Comparison of ENCODE assay signal across 28 cellular contexts in the genomic region with DNA sequence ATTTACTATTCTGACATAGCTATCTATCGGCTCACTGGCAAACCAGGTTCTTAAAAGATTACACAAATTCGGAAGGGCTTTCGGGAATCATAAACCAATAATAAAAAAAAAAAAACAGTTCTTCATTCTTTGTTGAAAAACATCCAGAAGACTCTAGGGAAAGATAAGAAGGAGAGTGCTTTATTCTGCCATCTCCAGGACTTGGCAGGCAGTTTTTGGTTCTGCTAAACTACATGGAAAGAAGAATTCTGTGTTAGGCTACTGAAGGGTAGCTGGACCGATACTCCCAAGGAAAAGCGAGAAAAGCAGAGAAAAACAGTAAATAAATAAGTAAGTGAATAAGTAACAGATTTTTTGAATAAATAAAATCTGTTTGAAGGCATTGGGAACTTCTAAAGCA.
"Had no signal": no experiment of that assay in that cellular context is flagged by ENCODE, and none has a peak within 500 bp of the region (broad histone marks: within the 10 kb centered on the region; RNA-seq: fewer than 3 reads in every experiment).

No MANE protein-coding gene starts in this region.

- ATAC-seq: left colon; left lung; lower lobe of right lung; mucosa of descending colon; naive thymus-derived CD4-positive, alpha-beta T cell; pancreas; right cardiac atrium; stimulated activated effector memory CD8-positive, alpha-beta T cell treated with anti-CD3 and anti-CD28 coated beads, Interleukin-12 subunit alpha, Interleukin-12 subunit beta, amount 100 ng/mL, for 72 hours; stimulated activated naive CD8-positive, alpha-beta T cell treated with anti-CD3 and anti-CD28 coated beads, Interleukin-15, amount 100 ng/mL, for 72 hours had no signal

- H3K27me3 ChIP-seq: left lung, pancreas, sigmoid colon, spleen, thyroid gland, transverse colon, upper lobe of left lung, vagina had no signal

- H3K27ac ChIP-seq: left lung, lower lobe of right lung, pancreas, prostate gland, sigmoid colon, spleen, thyroid gland, transverse colon, upper lobe of left lung, vagina had no signal

- H3K9me3 ChIP-seq: left lung, lower lobe of right lung, mucosa of descending colon, pancreas, prostate gland, sigmoid colon, spleen, thyroid gland, transverse colon, upper lobe of left lung, vagina had no signal

- H3K36me3 ChIP-seq: left lung, lower lobe of right lung, pancreas, prostate gland, sigmoid colon, spleen, thyroid gland, transverse colon, upper lobe of left lung, vagina had no signal

- H3K4me1 ChIP-seq: left lung, lower lobe of right lung, pancreas, prostate gland, sigmoid colon, spleen, thyroid gland, upper lobe of left lung, vagina had no signal

- H3K4me3 ChIP-seq: left lung, lower lobe of right lung, mucosa of descending colon, pancreas, prostate gland, sigmoid colon, spleen, thyroid gland, transverse colon, upper lobe of left lung, vagina had no signal

- DNase-seq: hypothalamus; immature natural killer cell; kidney; left colon; left lung; lower lobe of right lung; mammary epithelial cell; mesendoderm; mucosa of descending colon; naive thymus-derived CD4-positive, alpha-beta T cell; nucleus accumbens; pancreas; posterior cingulate gyrus; retina; right cardiac atrium; sigmoid colon; small intestine; spleen; stimulated activated CD4-positive, alpha-beta T cell treated with anti-CD3 and anti-CD28 coated beads, Interleukin-4, amount 100 ng/mL, for 24 hours; stimulated activated naive CD4-positive, alpha-beta T cell; stimulated activated naive CD8-positive, alpha-beta T cell treated with anti-CD3 and anti-CD28 coated beads, Interleukin-15, amount 100 ng/mL, for 72 hours; substantia nigra; thyroid gland; transverse colon; upper lobe of left lung had no signal
